In the genomic region with DNA sequence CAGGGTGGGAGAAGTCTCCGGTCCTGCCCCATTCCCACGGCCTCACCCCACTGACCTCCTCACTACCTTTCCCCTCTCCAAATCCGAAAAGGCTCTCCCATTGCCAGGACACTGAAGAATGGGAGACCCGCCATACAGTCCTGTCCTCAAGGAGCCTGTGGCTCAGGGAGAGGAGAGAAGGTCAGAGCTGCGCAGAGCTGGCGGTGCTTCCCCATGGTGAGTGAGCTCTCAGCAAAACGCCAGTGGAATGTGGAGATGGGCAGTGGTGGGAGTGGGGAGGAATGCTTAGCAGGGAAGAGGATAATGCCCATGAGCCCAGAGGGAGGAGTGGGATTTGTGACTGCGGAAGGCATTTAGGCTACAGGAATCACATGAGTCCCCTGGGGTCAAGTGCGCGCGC, we compare ENCODE assay signal across 1 cellular context.
TF ChIP-seq lines count a peak whose summit lies in the region.

No MANE protein-coding gene starts in this region.

TF ChIP-seq in GM23338, 12 proteins besides CTCF, POLR2A, EP300 and RAD21:
- TF ChIP-seq ZNF462 (CRISPR knock-in tag; IDR thresholded peaks at IDR 0.05) (no peak), STAT1 (IDR thresholded peaks at IDR 0.05; ENCODE audit: unreplicated experiment) (no peak), NANOG (IDR thresholded peaks at IDR 0.05; ENCODE audit: borderline replicate concordance) (no peak), JUNB (IDR thresholded peaks at IDR 0.05; ENCODE audit: unreplicated experiment) (no peak), ZNF114 (CRISPR knock-in tag; IDR thresholded peaks at IDR 0.05) (no peak), ZNF331 (CRISPR knock-in tag; IDR thresholded peaks at IDR 0.05; ENCODE audit: low read depth) (no peak), CREB1 (CRISPR knock-in tag; IDR thresholded peaks at IDR 0.05; ENCODE audit: low read depth) (no peak), POLR2AphosphoS5 (IDR thresholded peaks at IDR 0.05; ENCODE audit: low read depth) (no peak), REST (IDR thresholded peaks at IDR 0.05; ENCODE audit: unreplicated experiment) (no peak), EZH2 (IDR thresholded peaks at IDR 0.05; ENCODE audit: low read depth, unreplicated experiment) (no peak), EZH2phosphoT487 (IDR thresholded peaks at IDR 0.05; ENCODE audit: unreplicated experiment) (no peak)
- TF ChIP-seq, protein P1, sequence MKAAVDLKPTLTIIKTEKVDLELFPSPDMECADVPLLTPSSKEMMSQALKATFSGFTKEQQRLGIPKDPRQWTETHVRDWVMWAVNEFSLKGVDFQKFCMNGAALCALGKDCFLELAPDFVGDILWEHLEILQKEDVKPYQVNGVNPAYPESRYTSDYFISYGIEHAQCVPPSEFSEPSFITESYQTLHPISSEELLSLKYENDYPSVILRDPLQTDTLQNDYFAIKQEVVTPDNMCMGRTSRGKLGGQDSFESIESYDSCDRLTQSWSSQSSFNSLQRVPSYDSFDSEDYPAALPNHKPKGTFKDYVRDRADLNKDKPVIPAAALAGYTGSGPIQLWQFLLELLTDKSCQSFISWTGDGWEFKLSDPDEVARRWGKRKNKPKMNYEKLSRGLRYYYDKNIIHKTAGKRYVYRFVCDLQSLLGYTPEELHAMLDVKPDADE (IDR thresholded peaks at IDR 0.05), result no peak
